2 cellular contexts compared by ENCODE assay signal in genomic region chr19:46413262-46414031, GRCh38.
TF ChIP-seq lines count a peak whose summit lies in the region.

CCDC8 (minus strand) TSS chr19:46413564; CDS start chr19:46412810, 754 bp downstream.

TF ChIP-seq in HEK293, 187 proteins besides CTCF, POLR2A, EP300 and RAD21 (continued from another document and continues in another):
- no peak for TF ChIP-seq PRDM2 (tag by site-specific recombination; IDR thresholded peaks at IDR 0.05; ENCODE audit: borderline replicate concordance)
- TF ChIP-seq KLF16 (tag by site-specific recombination; IDR thresholded peaks at IDR 0.05), result peak; percentile 80
- 0 out of 2 replicates have a peak, but pooled peaks have one; percentile 7 for TF ChIP-seq ZNF792 (tag by site-specific recombination; IDR thresholded peaks at IDR 0.05)
- TF ChIP-seq ZNF133 (tag by site-specific recombination; IDR thresholded peaks at IDR 0.05), result no peak; the same call in 1 of the 2 replicates
- no peak for TF ChIP-seq ZNF791 (tag by site-specific recombination; IDR thresholded peaks at IDR 0.05)
- TF ChIP-seq MEIS1 (CRISPR knock-in tag; IDR thresholded peaks at IDR 0.05; ENCODE audit: borderline replicate concordance), result no peak
- TF ChIP-seq ZNF426 (tag by site-specific recombination; IDR thresholded peaks at IDR 0.05), result no peak
- peak; percentile 48; the same call in 1 of the 2 replicates for TF ChIP-seq ZNF449 (tag by site-specific recombination; IDR thresholded peaks at IDR 0.05)
- no peak for TF ChIP-seq ZNF830 (tag by site-specific recombination; IDR thresholded peaks at IDR 0.05; ENCODE audit: low read depth)
- TF ChIP-seq ATF2 (tag by site-specific recombination; IDR thresholded peaks at IDR 0.05; ENCODE audit: low read depth), result no peak
- peak; percentile 93 for TF ChIP-seq KLF10 (tag by site-specific recombination; IDR thresholded peaks at IDR 0.05)
- no peak for TF ChIP-seq ZNF114 (tag by site-specific recombination; IDR thresholded peaks at IDR 0.05)
- TF ChIP-seq KLF1 (tag by site-specific recombination; IDR thresholded peaks at IDR 0.05), result peak; percentile 96
- no peak for TF ChIP-seq ZBTB48 (tag by site-specific recombination; IDR thresholded peaks at IDR 0.05)
- peak; percentile 95 for TF ChIP-seq ZFP69B (tag by site-specific recombination; IDR thresholded peaks at IDR 0.05)

TF ChIP-seq in K562, 482 proteins besides CTCF, POLR2A, EP300 and RAD21 (continued from another document and continues in another):
- TF ChIP-seq ZNF592 (IDR thresholded peaks at IDR 0.05) (peak; percentile 90; the same call in 1 of the 2 replicates), RBM14 (IDR thresholded peaks at IDR 0.05; ENCODE audit: borderline replicate concordance, insufficient read depth, low read depth, low read length) (no peak), RNF2 (IDR thresholded peaks at IDR 0.05) (peak; percentile 83), HMG20B (CRISPR knock-in tag; IDR thresholded peaks at IDR 0.05) (no peak), CHD2 (IDR thresholded peaks at IDR 0.05; ENCODE audit: low read depth, low read length) (peak; percentile 85), BCOR (IDR thresholded peaks at IDR 0.05) (peak; percentile 58), NFRKB (IDR thresholded peaks at IDR 0.05; ENCODE audit: low read depth) (peak; percentile 74; the same call in 1 of the 2 replicates), MLX (CRISPR knock-in tag; conservative IDR thresholded peaks at IDR 0.05) (no peak), FOXA3 (CRISPR knock-in tag; conservative IDR thresholded peaks at IDR 0.05 in 1 of 2, IDR thresholded peaks at IDR 0.05 in 1 of 2) (0 out of 4 replicates have a peak, but pooled peaks of 1 of the 2 experiments have one; percentile 19), PHF20 (IDR thresholded peaks at IDR 0.05; ENCODE audit: partially characterized antibody) (peak; percentile 32), ETV1 (tag; conservative IDR thresholded peaks at IDR 0.05; ENCODE audit: low read depth) (peak; percentile 45; the same call in 1 of the 2 replicates), PML (IDR thresholded peaks at IDR 0.05; ENCODE audit: low read length) (peak; percentile 41; the same call in 1 of the 2 replicates), E4F1 (CRISPR knock-in tag; IDR thresholded peaks at IDR 0.05; ENCODE audit: borderline replicate concordance) (no peak), TAF15 (IDR thresholded peaks at IDR 0.05; ENCODE audit: low read depth, low read length) (no peak), KDM1A (IDR thresholded peaks at IDR 0.05) (no peak), ZZZ3 (IDR thresholded peaks at IDR 0.05) (peak; percentile 90), ILK (tag; IDR thresholded peaks at IDR 0.05; ENCODE audit: borderline replicate concordance, low read depth) (no peak), ESRRB (CRISPR knock-in tag; IDR thresholded peaks at IDR 0.05; ENCODE audit: borderline replicate concordance) (no peak), MTA3 (IDR thresholded peaks at IDR 0.05; ENCODE audit: borderline replicate concordance) (peak; percentile 91), TAF1 (IDR thresholded peaks at IDR 0.05; ENCODE audit: control insufficient read depth, extremely low read depth, insufficient read depth, low read length, severe bottlenecking) (peak; percentile 96), CEBPB (tag; IDR thresholded peaks at IDR 0.05) (no peak), KLF6 (CRISPR knock-in tag; IDR thresholded peaks at IDR 0.05; ENCODE audit: borderline replicate concordance) (peak; percentile 91), FOXO4 (CRISPR knock-in tag; IDR thresholded peaks at IDR 0.05) (no peak), HES1 (IDR thresholded peaks at IDR 0.05; ENCODE audit: low read depth) (no peak), MXI1 (IDR thresholded peaks at IDR 0.05; ENCODE audit: low read depth, low read length) (0 out of 2 replicates have a peak, but pooled peaks have one; percentile 21), NFATC3 (IDR thresholded peaks at IDR 0.05) (0 out of 2 replicates have a peak, but pooled peaks have one; percentile 27), TBL1XR1 (IDR thresholded peaks at IDR 0.05; ENCODE audit: low read length in 2 of 2) (no peak), JUND (IDR thresholded peaks at IDR 0.05; ENCODE audit: borderline replicate concordance, low read depth, low read length) (peak; percentile 74), JUND (tag; IDR thresholded peaks at IDR 0.05; ENCODE audit: borderline replicate concordance, low read depth, low read length) (no peak; the same call in 2 of the 3 replicates), MYC (IDR thresholded peaks at IDR 0.05; ENCODE audit: low read depth, low read length) (peak; percentile 88), MYC (CRISPR knock-in tag; IDR thresholded peaks at IDR 0.05; ENCODE audit: borderline replicate concordance, low read depth) (peak; percentile 35; the same call in 1 of the 2 replicates), KLF1 (tag; IDR thresholded peaks at IDR 0.05) (peak; percentile 83; the same call in 1 of the 2 replicates), ZEB2 (IDR thresholded peaks at IDR 0.05) (no peak; the same call in 1 of the 2 replicates), POLR2AphosphoS5 (IDR thresholded peaks at IDR 0.05; ENCODE audit: control insufficient read depth, insufficient read depth, low read depth, low read length) (peak; percentile 83), ZNF165 (CRISPR knock-in tag; IDR thresholded peaks at IDR 0.05; ENCODE audit: borderline replicate concordance) (0 out of 2 replicates have a peak, but pooled peaks have one; percentile 30), MAFK (IDR thresholded peaks at IDR 0.05; ENCODE audit: low read length) (peak; percentile 50; the same call in 1 of the 2 replicates), PBX2 (CRISPR knock-in tag; IDR thresholded peaks at IDR 0.05; ENCODE audit: low read depth) (peak; percentile 93), PBX2 (tag; conservative IDR thresholded peaks at IDR 0.05; ENCODE audit: low read depth) (peak; percentile 98), POLR2B (IDR thresholded peaks at IDR 0.05; ENCODE audit: low read depth, partially characterized antibody) (peak; percentile 88), ZNF639 (CRISPR knock-in tag; conservative IDR thresholded peaks at IDR 0.05 in 1 of 2, IDR thresholded peaks at IDR 0.05 in 1 of 2) (no peak; a peak in 1 of 4 replicates)
